7 cellular contexts compared by ENCODE assay signal in the genomic region with DNA sequence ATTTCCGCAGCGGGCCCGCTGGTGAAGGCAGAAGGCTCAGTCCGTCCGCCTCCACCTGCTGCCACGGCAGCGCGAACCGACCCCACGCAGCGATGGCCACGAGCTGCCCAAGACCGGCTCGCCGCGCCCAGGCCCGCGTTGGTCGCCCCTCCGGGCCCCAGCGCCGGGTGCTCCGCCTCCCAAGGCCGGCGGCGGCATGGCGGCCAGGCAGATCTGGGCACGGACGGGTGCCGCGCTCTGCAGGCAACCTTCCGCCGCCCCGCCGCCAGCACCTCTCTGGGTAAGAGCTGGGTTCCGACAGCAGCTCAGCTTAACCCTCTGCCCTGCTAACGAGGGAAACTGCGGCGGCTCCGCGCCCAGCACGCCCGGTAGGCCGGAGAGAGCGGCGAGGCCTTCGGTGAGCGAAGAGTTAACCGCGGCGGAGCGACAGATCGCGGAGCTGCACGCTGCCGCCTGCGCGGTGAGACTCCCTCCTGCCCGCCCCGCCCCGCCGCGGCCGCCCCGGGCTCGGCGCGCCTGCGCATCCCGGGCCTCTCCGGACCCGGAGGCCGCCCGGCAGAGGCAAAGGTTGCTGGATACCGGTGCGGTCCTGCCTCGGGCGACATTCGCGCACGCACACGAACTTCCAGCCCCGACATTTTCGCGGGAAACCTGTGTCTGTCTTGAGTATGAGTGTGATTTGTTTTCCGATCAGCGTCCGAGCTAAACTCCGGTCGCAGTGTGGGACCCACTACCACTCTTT. TPM values are rescaled to one million over a fixed set of nuclear protein-coding genes. Genes with fewer than 3 reads are reported as not detected.
A peak's percentile ranks its signal among the peaks of the same experiment; 100 is the strongest.
DNase-seq lines count a peak whose midpoint lies in the region; ATAC-seq, FAIRE-seq and TF ChIP-seq lines count a peak whose summit lies in the region.

C1orf53 (plus strand) TSS at position 177 of the 742 bp plus-strand sequence; CDS start at position 197, 20 bp downstream.

- FAIRE-seq in GM18507 (lab: Jason Lieb, UNC) (peak; percentile 33), GM12878 (lab: Jason Lieb, UNC) (no peak)

- 2% methylated on average over 73 of the region's 90 CpGs for WGBS in GM12878 (ENCODE audit: insufficient coverage, insufficient replicate concordance, low lambda C conversion rate, missing lambda C conversion rate)
- no CpG with 5 or more reads among the region's 90 CpGs for WGBS in iPS DF 6.9 (ENCODE audit: insufficient coverage, insufficient read length)

- H3K27me3 ChIP-seq in GM12878 (replicated peaks in 1 of 2; ENCODE audit: control insufficient read depth in 2 of 2, insufficient read depth in 2 of 2, low read length in 1 of 2) (no peaks in the 10 kb centered on the region; a peak in 2 of 4 replicates), iPS DF 6.9 (ENCODE audit: control insufficient read depth, insufficient read depth, low read length) (peaks cover 31% of the 10 kb centered on the region)

- H3K4me2 ChIP-seq in GM12878 (ENCODE audit: control insufficient read depth, insufficient read depth): peak within 1 kb of the TSS; percentile 90

- no peak for TF ChIP-seq EP300 in GM12878 (IDR thresholded peaks at IDR 0.05; ENCODE audit: borderline replicate concordance in 1 of 2, control insufficient read depth in 1 of 2, low read depth in 2 of 2, low read length in 2 of 2)

- peak; percentile 90 for TF ChIP-seq POLR2A in GM12878 (IDR thresholded peaks at IDR 0.05; ENCODE audit: low read depth, low read length)

- CTCF ChIA-PET in GM12878 (lab: Yijun Ruan, JAX): interaction anchor here (0.9 to 1.8 kb wide), 5 partner anchors 34 to 831 kb away, joined by 3 to 5 read pairs (median 3); no protein-coding TSS in a partner anchor

- no peak for TF ChIP-seq RAD21 in GM12878 (IDR thresholded peaks at IDR 0.05; ENCODE audit: insufficient read depth, low read depth, low read length)

- peak within 1 kb of the TSS; percentile 68 for H3K9ac ChIP-seq in GM12878 (ENCODE audit: control insufficient read depth, insufficient read depth, low read length)

- TF ChIP-seq CTCF in GM12878 (IDR thresholded peaks at IDR 0.05 in 2 of 3, conservative IDR thresholded peaks at IDR 0.05 in 1 of 3; ENCODE audit: control insufficient read depth in 2 of 3, extremely low read depth in 1 of 3, insufficient read depth in 1 of 3, low read depth in 3 of 3, low read length in 3 of 3): no peak

- no peaks in the 10 kb centered on the region for H4K20me1 ChIP-seq in GM12878 (ENCODE audit: control insufficient read depth, insufficient read depth)

- H3K27ac ChIP-seq in GM12878 (ENCODE audit: control insufficient read depth, insufficient read depth): peak within 1 kb of the TSS; percentile 60
- no peak within 1 kb of the TSS for H3K27ac ChIP-seq in iPS DF 6.9 (ENCODE audit: low read length)

- ATAC-seq in HG02885 (IDR thresholded peaks at IDR 0.05; ENCODE audit: poor library complexity, unreplicated experiment): peak; percentile 95
- ATAC-seq in GM12878: peak; percentile 99

- intact Hi-C loops in GM12878 (cut with micrococcal nuclease; ENCODE audit: unreplicated experiment): loop anchor here (1.0 kb wide), 1 partner anchor 13 kb away; no protein-coding TSS in a partner anchor

- no peaks in the 10 kb centered on the region for H3K4me1 ChIP-seq in GM12878 (ENCODE audit: control insufficient read depth, insufficient read depth, low read length)
- H3K4me1 ChIP-seq in iPS DF 6.9 (ENCODE audit: control insufficient read depth, insufficient read depth, low read length): 0 out of 2 replicates have a peak, but pooled peaks cover 1% of the 10 kb centered on the region

- POLR2A ChIA-PET in GM12878 (lab: Charles Lee): no interaction called here

- RAD21 ChIA-PET in GM12878 (lab: Charles Lee; ENCODE audit: unreplicated experiment): interaction anchor here (1.5 kb wide), 1 partner anchor 22 kb away, joined by 3 read pairs; no protein-coding TSS in a partner anchor

- no TSS peak for BruUV-seq in GM12878 (replicated peaks; lab: Mats Ljungman, UMichigan)

- no peaks in the 10 kb centered on the region for H3K79me2 ChIP-seq in GM12878 (ENCODE audit: control insufficient read depth, insufficient read depth, low read length)

- H2AFZ ChIP-seq in GM12878 (ENCODE audit: control insufficient read depth, low read depth, low read length): peak within 1 kb of the TSS; percentile 97

- peak within 1 kb of the TSS; percentile 65 for H3K4me3 ChIP-seq in GM12878
- peak within 1 kb of the TSS; percentile 50; the same call in 1 of the 2 replicates for H3K4me3 ChIP-seq in iPS DF 6.9 (ENCODE audit: low read length)
- peak within 1 kb of the TSS; percentile 67 for H3K4me3 ChIP-seq in skeletal muscle cell (ENCODE audit: low read depth, low read length)

- H3K9me3 ChIP-seq in GM12878 (replicated peaks; ENCODE audit: control insufficient read depth, insufficient read depth, low read length) (no peaks in the 10 kb centered on the region), iPS DF 6.9 (ENCODE audit: control insufficient read depth, insufficient read depth, low read length) (no peaks in the 10 kb centered on the region)

- in situ Hi-C loops in GM12878 (cut with MboI): loop anchor here (25.0 kb wide), 1 partner anchor 785 kb away; no protein-coding TSS in a partner anchor

- H3K36me3 ChIP-seq in GM12878 (ENCODE audit: control insufficient read depth in 2 of 2, insufficient read depth in 2 of 2, low read length in 1 of 2) (no peaks in the 10 kb centered on the region), iPS DF 6.9 (ENCODE audit: control insufficient read depth, insufficient read depth, low read length) (no peaks in the 10 kb centered on the region)

- DNase-seq in GM18507 (ENCODE audit: extremely low spot score, insufficient read length, low read depth) (peak; percentile 83), NCI-H146 treated with DMSO at 0.1 percent for 48 hours (lab: John Stamatoyannopoulos, UW; ENCODE audit: unreplicated experiment) (peak; percentile 65), T-helper 9 cell (peak; percentile 55), GM12878 (ENCODE audit: low read depth, low spot score) (peak; percentile 24), iPS DF 6.9 (ENCODE audit: low read depth, low spot score) (no peak), skeletal muscle cell (ENCODE audit: low read depth) (peak; percentile 58)

- SMC1A ChIA-PET in GM12878 (lab: Charles Lee; ENCODE audit: uncharacterized antibody, unreplicated experiment): interaction anchor here (0.6 to 1.9 kb wide), 5 partner anchors 28 to 446 kb away, joined by 3 to 5 read pairs (median 3); no protein-coding TSS in a partner anchor

TF ChIP-seq in GM12878, 131 proteins besides CTCF, POLR2A, EP300 and RAD21 (continues in another document):
- 0 out of 2 replicates have a peak, but pooled peaks have one; percentile 38 for TF ChIP-seq NR2F1 (conservative IDR thresholded peaks at IDR 0.05)
- 0 out of 2 replicates have a peak, but pooled peaks have one; percentile 14 for TF ChIP-seq ZNF24 (IDR thresholded peaks at IDR 0.05)
- TF ChIP-seq JUNB (IDR thresholded peaks at IDR 0.05): no peak
- peak; percentile 90 for TF ChIP-seq YY1 (IDR thresholded peaks at IDR 0.05; ENCODE audit: low read depth, low read length)
- no peak for TF ChIP-seq STAT3 (IDR thresholded peaks at IDR 0.05; ENCODE audit: low read depth, low read length)
- TF ChIP-seq SMAD1 (IDR thresholded peaks at IDR 0.05; ENCODE audit: low read depth, partially characterized antibody): no peak
- no peak for TF ChIP-seq SP1 (IDR thresholded peaks at IDR 0.05; ENCODE audit: low read depth, low read length)
- TF ChIP-seq MXI1 (IDR thresholded peaks at IDR 0.05; ENCODE audit: low read depth, low read length): no peak
- peak; percentile 25 for TF ChIP-seq MAX (IDR thresholded peaks at IDR 0.05; ENCODE audit: low read depth, low read length)
- TF ChIP-seq IRF4 (IDR thresholded peaks at IDR 0.05; ENCODE audit: low read depth, low read length): no peak
- TF ChIP-seq PAX5 (IDR thresholded peaks at IDR 0.05; ENCODE audit: borderline replicate concordance, low read depth, low read length): no peak
- peak; percentile 94 for TF ChIP-seq GATAD2B (conservative IDR thresholded peaks at IDR 0.05; ENCODE audit: low read depth)
- TF ChIP-seq FOXK2 (IDR thresholded peaks at IDR 0.05): no peak
- TF ChIP-seq NKRF (conservative IDR thresholded peaks at IDR 0.05): peak; percentile 63; the same call in 1 of the 2 replicates

RNA-seq across cellular contexts. Expression of gene C1orf53, which starts in this region (rescaled TPM):
- total RNA-seq in GM12878 (2013; cell fraction: nucleolus; rRNA removed): not detected in 2 replicates
- 1.1 and 1.5 TPM in 2 replicates for total RNA-seq in GM12878 (2014; rRNA removed)
- 0.31 and 0.92 TPM in 2 replicates for total RNA-seq in GM12878 (2014; rRNA removed; fragmentation: Illumina TruSeq; extraction: Trizol)
- total RNA-seq in GM12878 (2021): 0.77 and 0.85 TPM in 2 replicates
- polyA plus RNA-seq in GM12878 (2011; ENCODE audit: low read depth): 1.0 TPM
- 0.39 and 0.56 TPM in 2 replicates for polyA plus RNA-seq in GM12878 (2011; rRNA removed)
- polyA plus RNA-seq in GM12878 (2011; cell fraction: cytosol; rRNA removed): 0.27 and 0.61 TPM in 2 replicates
- 0.34 TPM in 1 of 2 replicates, not detected in the other for polyA plus RNA-seq in GM12878 (2011; cell fraction: nucleus; rRNA removed)
- 0.43 and 0.56 TPM in 2 replicates for polyA plus RNA-seq in GM12878 (2012)
- polyA plus RNA-seq in GM12878 (2014; fragmentation: Illumina TruSeq; extraction: Trizol): 0.66 TPM in 1 of 2 replicates, not detected in the other
- under 1 TPM; 0.39 to 0.42 TPM for polyA plus RNA-seq in GM12878 (2014; fragmentation: Nextera tagmentation; extraction: Ambion mirVana)
- polyA plus RNA-seq in GM12878 (2014; rRNA removed): 0.49 and 0.51 TPM in 2 replicates
- 1 to 10 TPM; 4.2 to 5.4 TPM for polyA plus RNA-seq in GM12878 (2016; fragmentation: Nextera tagmentation; extraction: Ambion mirVana)
- polyA minus RNA-seq in GM12878 (2011; rRNA and poly(A)+ RNA removed): not detected in 2 replicates
- not detected in 2 replicates for polyA minus RNA-seq in GM12878 (2011; cell fraction: cytosol; rRNA and poly(A)+ RNA removed)
- not detected in 2 replicates for polyA minus RNA-seq in GM12878 (2011; cell fraction: nucleus; rRNA and poly(A)+ RNA removed)
